Comparison of ENCODE assay signal across 8 cellular contexts in genomic region chr5:88890070-88890781, GRCh38. TPM values are rescaled to one million over a fixed set of nuclear protein-coding genes. Genes with fewer than 3 reads are reported as not detected.
DNase-seq lines count a peak whose midpoint lies in the region; ATAC-seq, FAIRE-seq and TF ChIP-seq lines count a peak whose summit lies in the region.
"Had no signal": no experiment of that assay in that cellular context is flagged by ENCODE, and none has a peak within 500 bp of the region (broad histone marks: within the 10 kb centered on the region; RNA-seq: fewer than 3 reads in every experiment).

No MANE protein-coding gene starts in this region.

- no peaks in the 10 kb centered on the region for H3K36me3 ChIP-seq in thyroid gland
- H3K36me3 ChIP-seq in small intestine (ENCODE audit: control insufficient read depth in 2 of 2, insufficient read depth in 2 of 2, low read length in 2 of 2): no peaks in the 10 kb centered on the region

- H3K27ac ChIP-seq in caudate nucleus (ENCODE audit: low read depth, low read length) (peak overlapping the region; percentile 55), thyroid gland (peak overlapping the region; percentile 78 to 97 (median 89)), small intestine (ENCODE audit: low read depth in 1 of 2, low read length in 1 of 2) (peak overlapping the region in 1 of 2 donors; percentile 86)
- H3K27ac ChIP-seq: VCaP had no signal

- H3K4me1 ChIP-seq in thyroid gland (peaks cover 10 to 36% of the 10 kb centered on the region in 2 donors), small intestine (ENCODE audit: control insufficient read depth in 2 of 2, insufficient read depth in 1 of 2, low read depth in 1 of 2, low read length in 1 of 2) (no peaks in the 10 kb centered on the region)

- no peak for TF ChIP-seq CTCF in thyroid gland (IDR thresholded peaks at IDR 0.05)

- no peaks in the 10 kb centered on the region for H3K27me3 Mint-ChIP-seq in memory B cell

- H3K27ac Mint-ChIP-seq in memory B cell: peak overlapping the region; percentile 95

- no peaks in the 10 kb centered on the region for H3K9me3 Mint-ChIP-seq in memory B cell

- H3K4me1 Mint-ChIP-seq in memory B cell: peaks cover 16% of the 10 kb centered on the region

- no peak for FAIRE-seq in small intestine (lab: Jason Lieb, UNC)

- no peaks in the 10 kb centered on the region for H3K27me3 ChIP-seq in thyroid gland
- H3K27me3 ChIP-seq in small intestine (ENCODE audit: control insufficient read depth in 2 of 2, insufficient read depth in 2 of 2, low read length in 2 of 2): no peaks in the 10 kb centered on the region

- ATAC-seq in memory B cell (ENCODE audit: low read depth) (no peak), HG03571 (IDR thresholded peaks at IDR 0.05; ENCODE audit: unreplicated experiment) (no peak)

- intact Hi-C loops in thyroid gland (cut with DNase I): no loop called here

- DNase-seq in KBM-7 (peak; percentile 33), caudate nucleus (lab: John Stamatoyannopoulos, UW) (no peak), memory B cell (ENCODE audit: low spot score in 2 of 2) (no peak), thyroid gland (no peak), NCI-H1092 treated with DMSO at 0.1 percent for 48 hours (lab: John Stamatoyannopoulos, UW) (no peak), small intestine (no peak)

- H3K4me3 Mint-ChIP-seq in memory B cell: peak overlapping the region; percentile 96

- 33 to 44% methylated on average over 10 of the region's 10 CpGs for WGBS in thyroid gland, 2 donors
- 32 to 43% (median 35%) methylated on average over 10 of the region's 10 CpGs for WGBS in small intestine, 3 donors

- TF ChIP-seq POLR2A in thyroid gland (IDR thresholded peaks at IDR 0.05): no peak

- H3K36me3 Mint-ChIP-seq in memory B cell: no peaks in the 10 kb centered on the region

- H3K4me3 ChIP-seq in thyroid gland (replicated peaks in 1 of 3) (peak overlapping the region; percentile 13 to 71 (median 53)), small intestine (ENCODE audit: low read depth in 1 of 2, low read length in 2 of 2) (peak overlapping the region in 1 of 2 donors; percentile 29)

- no peaks in the 10 kb centered on the region for H3K9me3 ChIP-seq in thyroid gland
- no peaks in the 10 kb centered on the region for H3K9me3 ChIP-seq in small intestine (ENCODE audit: control insufficient read depth, low read depth)

- in situ Hi-C loops in KBM-7 (cut with MboI; ENCODE audit: low pct_unique_long_range_greater_than_20kb, low sequenced_read_pairs): no loop called here

RNA-seq across cellular contexts. Expression of gene MEF2C, which starts 7.2 kb away (rescaled TPM):
- total RNA-seq in thyroid gland: 10 to 100 TPM; 51.0 to 78.6 (median 65.7) TPM
- polyA plus RNA-seq in small intestine: 1 to 10 TPM in 2 of 3 donors, under 1 TPM in 1; 0.89 to 7.2 (median 4.6) TPM
